ENCODE assay signal across 1 cellular context in genomic region chr6:87945966-87946365, GRCh38.
TF ChIP-seq lines count a peak whose summit lies in the region.

No MANE protein-coding gene starts in this region.

TF ChIP-seq in neural cell, 6 proteins besides CTCF, POLR2A, EP300 and RAD21 (continued from another document):
- no peak for TF ChIP-seq MXI1 (conservative IDR thresholded peaks at IDR 0.05; ENCODE audit: poor library complexity, severe bottlenecking)
